7 cellular contexts compared by ENCODE assay signal in genomic region chr14:100222219-100223093, GRCh38. TPM values are rescaled to one million over a fixed set of nuclear protein-coding genes. Genes with fewer than 3 reads are reported as not detected.
DNase-seq lines count a peak whose midpoint lies in the region; ATAC-seq and TF ChIP-seq lines count a peak whose summit lies in the region.

No MANE protein-coding gene starts in this region.

- ATAC-seq in GM19351 (IDR thresholded peaks at IDR 0.05; ENCODE audit: unreplicated experiment) = peak; percentile 4
- ATAC-seq in HG03139 (IDR thresholded peaks at IDR 0.05; ENCODE audit: unreplicated experiment) = no peak

- H3K4me3 ChIP-seq in HUES48 (ENCODE audit: low read depth, low read length) (peak overlapping the region; percentile 58), epithelial cell of proximal tubule (ENCODE audit: low read depth, low read length) (peak overlapping the region; percentile 48), skeletal muscle tissue (ENCODE audit: low read length in 3 of 3) (peak overlapping the region; percentile 69 to 82 (median 69))

- peaks cover 33% of the 10 kb centered on the region for H3K4me1 ChIP-seq in HUES48 (ENCODE audit: control insufficient read depth, insufficient read depth, low read length)
- H3K4me1 ChIP-seq in skeletal muscle tissue (ENCODE audit: control insufficient read depth in 3 of 3, insufficient read depth in 3 of 3, low read length in 3 of 3) = peaks cover 12 to 22% (median 12%) of the 10 kb centered on the region in 3 donors

- H3K9me3 ChIP-seq in HUES48 (ENCODE audit: control insufficient read depth, insufficient read depth, low read length) (no peaks in the 10 kb centered on the region), skeletal muscle tissue (ENCODE audit: control insufficient read depth in 3 of 3, low read length in 3 of 3) (no peaks in the 10 kb centered on the region)

- DNase-seq in epithelial cell of proximal tubule (ENCODE audit: low read depth) (no peak), NCI-H69 (lab: John Stamatoyannopoulos, UW) (no peak), hypothalamus (lab: John Stamatoyannopoulos, UW) (no peak)

- H3K9ac ChIP-seq in HUES48 (ENCODE audit: low read depth, low read length) (peak overlapping the region; percentile 5; the same call in 1 of the 2 replicates), skeletal muscle tissue (ENCODE audit: low read depth in 1 of 3, low read length in 3 of 3) (peak overlapping the region in 1 of 3 donors; percentile 62)

- no peak for TF ChIP-seq CTCF in epithelial cell of proximal tubule (conservative IDR thresholded peaks at IDR 0.05; ENCODE audit: low read depth, low read length)

- no peaks in the 10 kb centered on the region for H3K27me3 ChIP-seq in HUES48 (ENCODE audit: control insufficient read depth, insufficient read depth, low read length)
- no peaks in the 10 kb centered on the region for H3K27me3 ChIP-seq in skeletal muscle tissue (ENCODE audit: control insufficient read depth in 3 of 3, insufficient read depth in 3 of 3, low read length in 3 of 3)

- H3K36me3 ChIP-seq in HUES48 (ENCODE audit: control insufficient read depth, insufficient read depth, low read length) = no peaks in the 10 kb centered on the region
- no peaks in the 10 kb centered on the region for H3K36me3 ChIP-seq in skeletal muscle tissue (ENCODE audit: control insufficient read depth in 3 of 3, insufficient read depth in 3 of 3, low read length in 3 of 3)

- H3K27ac ChIP-seq in HUES48 (ENCODE audit: low read depth, low read length) (peak overlapping the region; percentile 91), skeletal muscle tissue (ENCODE audit: low read depth, low read length) (peak overlapping the region; percentile 36)

RNA-seq across cellular contexts. Expression of gene YY1, which starts 16.5 kb away (rescaled TPM):
- total RNA-seq in epithelial cell of proximal tubule (41.9 and 45.2 TPM in 2 replicates), skeletal muscle tissue (39.7 TPM)
